Comparison of ENCODE assay signal across 8 cellular contexts in genomic region chr14:71139058-71139946, GRCh38.
DNase-seq lines count a peak whose midpoint lies in the region; ATAC-seq and TF ChIP-seq lines count a peak whose summit lies in the region.

No MANE protein-coding gene starts in this region.

- peaks cover 28% of the 10 kb centered on the region for H3K4me1 Mint-ChIP-seq in activated B cell treated with CpG ODN at 0.5 μM for 24 hours
- H3K4me1 Mint-ChIP-seq in central memory CD8-positive, alpha-beta T cell, result peaks cover 20% of the 10 kb centered on the region

- no peak overlapping the region for H3K4me3 Mint-ChIP-seq in activated B cell treated with CpG ODN at 0.5 μM for 24 hours
- H3K4me3 Mint-ChIP-seq in central memory CD8-positive, alpha-beta T cell, result no peak overlapping the region

- ATAC-seq in activated B cell treated with CpG ODN at 0.5 μM for 24 hours (ENCODE audit: low read depth) (peak; percentile 84), left colon (peak; percentile 84)
- ATAC-seq in central memory CD8-positive, alpha-beta T cell (replicated peaks; ENCODE audit: extremely low read depth, poor library complexity, severe bottlenecking), result no peak

- POLR2A ChIA-PET in activated B cell treated with CpG ODN at 0.5 μM for 24 hours (lab: Charles Lee), result interaction anchor here (1.0 to 1.1 kb wide), 2 partner anchors 182 kb away, joined by 3 to 4 read pairs; no protein-coding TSS in a partner anchor

- H3K27ac Mint-ChIP-seq in activated B cell treated with CpG ODN at 0.5 μM for 24 hours, result no peak overlapping the region
- H3K27ac Mint-ChIP-seq in central memory CD8-positive, alpha-beta T cell (ENCODE audit: low read depth), result no peak overlapping the region

- CTCF ChIA-PET in activated B cell treated with CpG ODN at 0.5 μM for 24 hours (lab: Charles Lee), result interaction anchor here (1.0 to 6.2 kb wide), 8 partner anchors 30 to 615 kb away, joined by 3 to 84 read pairs (median 5); no protein-coding TSS in a partner anchor

- TF ChIP-seq CTCF in activated B cell treated with CpG ODN at 0.5 μM for 24 hours (IDR thresholded peaks at IDR 0.05), result peak; percentile 64

- DNase-seq in NCI-H1417 (lab: John Stamatoyannopoulos, UW) (peak; percentile 26 to 65 (median 49)), NCI-H1417 treated with DMSO at 0.1 percent for 48 hours (lab: John Stamatoyannopoulos, UW) (no peak), NCI-H1694 treated with DMSO at 0.1 percent for 48 hours (lab: John Stamatoyannopoulos, UW) (peak; percentile 53), activated B cell treated with CpG ODN at 0.5 μM for 24 hours (peak; percentile 42), left colon (peak in 1 of 2 donors; percentile 66), NCI-H774 (lab: John Stamatoyannopoulos, UW) (no peak)
- peak; percentile 36 to 48 for DNase-seq in central memory CD8-positive, alpha-beta T cell (ENCODE audit: low spot score in 2 of 2)
- peak; percentile 52 to 68 for DNase-seq in stimulated activated CD4-positive, alpha-beta T cell treated with anti-CD3 and anti-CD28 coated beads, Interleukin-2, amount 100 ng/mL, for 48 hours

- intact Hi-C loops in activated B cell treated with CpG ODN at 0.5 μM for 24 hours (cut with micrococcal nuclease), result loop anchor here (1.0 to 2.0 kb wide), 5 partner anchors 35 to 715 kb away; no protein-coding TSS in a partner anchor
- intact Hi-C loops in left colon (cut with DNase I, micrococcal nuclease), result loop anchor here (5.0 to 10.0 kb wide), 2 partner anchors 613 to 615 kb away; no protein-coding TSS in a partner anchor

- H3K9me3 Mint-ChIP-seq in activated B cell treated with CpG ODN at 0.5 μM for 24 hours, result no peaks in the 10 kb centered on the region
- no peaks in the 10 kb centered on the region for H3K9me3 Mint-ChIP-seq in central memory CD8-positive, alpha-beta T cell

- H3K36me3 Mint-ChIP-seq in activated B cell treated with CpG ODN at 0.5 μM for 24 hours (ENCODE audit: low read depth), result no peaks in the 10 kb centered on the region
- peaks cover 4% of the 10 kb centered on the region for H3K36me3 Mint-ChIP-seq in central memory CD8-positive, alpha-beta T cell (ENCODE audit: insufficient read depth)

- H3K27me3 Mint-ChIP-seq in activated B cell treated with CpG ODN at 0.5 μM for 24 hours, result no peaks in the 10 kb centered on the region
- no peaks in the 10 kb centered on the region for H3K27me3 Mint-ChIP-seq in central memory CD8-positive, alpha-beta T cell

Comparison
In these comparisons a context has a peak if more than half of its experiments do, and no peak if none do; other contexts are left out.
1. DNase-seq: peak in NCI-H1417 (3 of 3), NCI-H1694 treated with DMSO at 0.1 percent for 48 hours (single experiment), activated B cell treated with CpG ODN at 0.5 μM for 24 hours (single experiment), central memory CD8-positive, alpha-beta T cell (2 of 2) and stimulated activated CD4-positive, alpha-beta T cell treated with anti-CD3 and anti-CD28 coated beads, Interleukin-2, amount 100 ng/mL, for 48 hours (2 of 2); none in NCI-H1417 treated with DMSO at 0.1 percent for 48 hours (single experiment) and NCI-H774 (single experiment).